Comparison of ENCODE assay signal across 28 cellular contexts in genomic region chr1:193033610-193034009, GRCh38.
"Had no signal": no experiment of that assay in that cellular context is flagged by ENCODE, and none has a peak within 500 bp of the region (broad histone marks: within the 10 kb centered on the region; RNA-seq: fewer than 3 reads in every experiment).

No MANE protein-coding gene starts in this region.

- H3K4me3 ChIP-seq: neural progenitor cell, ovary, psoas muscle, right lobe of liver, sigmoid colon, stomach, thoracic aorta, thyroid gland, tibial nerve, upper lobe of left lung, vagina had no signal

- ATAC-seq: psoas muscle; right cardiac atrium; right lobe of liver; stimulated activated effector memory CD8-positive, alpha-beta T cell treated with anti-CD3 and anti-CD28 coated beads, Interleukin-12 subunit alpha, Interleukin-12 subunit beta, amount 100 ng/mL, for 72 hours; stimulated activated naive B cell treated with anti-CD40 and anti-IgM and Interleukin-4, amounts not matched to agents 10 μg/mL and 1 μg/mL and 100 μg/mL, for 72 hours had no signal

- H3K4me1 ChIP-seq: neural progenitor cell, parathyroid adenoma, psoas muscle, sigmoid colon, thyroid gland, tibial nerve, upper lobe of left lung, vagina had no signal

- H3K9me3 ChIP-seq: ovary, psoas muscle, right lobe of liver, sigmoid colon, stomach, thoracic aorta, thyroid gland, upper lobe of left lung, vagina had no signal

- FAIRE-seq: small intestine, urothelium cell line had no signal

- H3K4me2 ChIP-seq: neural progenitor cell had no signal

- DNase-seq: occipital lobe; ovary; posterior cingulate gyrus; psoas muscle; right cardiac atrium; right lobe of liver; sigmoid colon; small intestine; stimulated activated CD4-positive, alpha-beta T cell treated with anti-CD3 and anti-CD28 coated beads, Interleukin-15, amount 100 ng/mL, for 24 hours; stimulated activated CD4-positive, alpha-beta T cell treated with anti-CD3 and anti-CD28 coated beads, Interleukin-2, amount 100 ng/mL, for 24 hours; stimulated activated CD4-positive, alpha-beta T cell treated with anti-CD3 and anti-CD28 coated beads, Interleukin-2, amount 100 ng/mL, for 48 hours; stimulated activated CD4-positive, alpha-beta T cell treated with anti-CD3 and anti-CD28 coated beads, Interleukin-4, amount 100 ng/mL, for 24 hours; stimulated activated naive B cell treated with anti-CD40 and anti-IgM and Interleukin-4, amounts not matched to agents 10 μg/mL and 1 μg/mL and 100 μg/mL, for 72 hours; stimulated activated naive CD4-positive, alpha-beta T cell treated with Interleukin-2 at 50 U/mL for 16 hours; stomach; thyroid gland; trophoblast cell; upper lobe of left lung had no signal

- H3K27me3 Mint-ChIP-seq: progenitor cell of endocrine pancreas; stimulated activated naive B cell treated with anti-CD40 and anti-IgM and Interleukin-4, amounts not matched to agents 10 μg/mL and 1 μg/mL and 100 μg/mL, for 72 hours; stimulated activated naive CD8-positive, alpha-beta T cell treated with anti-CD3 and anti-CD28 coated beads, Interleukin-15, Interleukin-2, amounts not matched to agents 100 ng/mL and 50 ng/mL, for 24 hours had no signal

- H3K4me3 Mint-ChIP-seq: nephron; neural progenitor cell; stimulated activated effector memory CD8-positive, alpha-beta T cell treated with anti-CD3 and anti-CD28 coated beads, Interleukin-12 subunit alpha, Interleukin-12 subunit beta, amount 100 ng/mL, for 72 hours; stimulated activated naive B cell treated with anti-CD40 and anti-IgM and Interleukin-4, amounts not matched to agents 10 μg/mL and 1 μg/mL and 100 μg/mL, for 72 hours; stimulated activated naive CD8-positive, alpha-beta T cell treated with anti-CD3 and anti-CD28 coated beads, Interleukin-15, Interleukin-2, amounts not matched to agents 100 ng/mL and 50 ng/mL, for 24 hours had no signal

- H3K9me3 Mint-ChIP-seq: stimulated activated effector memory CD8-positive, alpha-beta T cell treated with anti-CD3 and anti-CD28 coated beads, Interleukin-12 subunit alpha, Interleukin-12 subunit beta, amount 100 ng/mL, for 72 hours; stimulated activated naive B cell treated with anti-CD40 and anti-IgM and Interleukin-4, amounts not matched to agents 10 μg/mL and 1 μg/mL and 100 μg/mL, for 72 hours; stimulated activated naive CD8-positive, alpha-beta T cell treated with anti-CD3 and anti-CD28 coated beads, Interleukin-15, Interleukin-2, amounts not matched to agents 100 ng/mL and 50 ng/mL, for 24 hours had no signal

- H3K4me1 Mint-ChIP-seq: nephron, neural progenitor cell had no signal

- H3K27ac Mint-ChIP-seq: nephron; neural progenitor cell; progenitor cell of endocrine pancreas; stimulated activated effector memory CD8-positive, alpha-beta T cell treated with anti-CD3 and anti-CD28 coated beads, Interleukin-12 subunit alpha, Interleukin-12 subunit beta, amount 100 ng/mL, for 72 hours; stimulated activated naive B cell treated with anti-CD40 and anti-IgM and Interleukin-4, amounts not matched to agents 10 μg/mL and 1 μg/mL and 100 μg/mL, for 72 hours; stimulated activated naive CD8-positive, alpha-beta T cell treated with anti-CD3 and anti-CD28 coated beads, Interleukin-15, Interleukin-2, amounts not matched to agents 100 ng/mL and 50 ng/mL, for 24 hours had no signal

- H3K27ac ChIP-seq: neural progenitor cell, ovary, parathyroid adenoma, psoas muscle, right lobe of liver, sigmoid colon, stomach, thoracic aorta, thyroid gland, tibial nerve, upper lobe of left lung, vagina had no signal
